15 cellular contexts compared by ENCODE assay signal in the genomic region with DNA sequence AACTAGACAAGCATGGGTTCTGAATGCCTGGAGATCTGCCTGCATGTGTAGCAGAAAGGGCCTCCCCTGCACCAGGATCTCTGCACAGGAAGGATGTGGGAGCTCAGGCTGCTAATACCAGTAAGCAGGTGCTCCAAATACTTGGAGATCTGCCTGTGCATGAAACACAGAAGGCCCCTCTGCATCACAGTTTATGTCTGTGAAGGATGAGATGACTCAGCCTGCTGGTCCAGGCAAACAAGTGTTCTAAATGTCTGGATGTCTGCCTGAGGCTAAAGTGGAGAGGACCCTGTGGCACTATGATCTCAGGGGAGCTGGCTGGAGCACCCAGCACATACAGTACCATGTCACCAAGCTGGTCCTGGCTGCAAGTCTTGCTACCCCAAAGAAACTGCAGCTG.
"Had no signal": no experiment of that assay in that cellular context is flagged by ENCODE, and none has a peak within 500 bp of the region (broad histone marks: within the 10 kb centered on the region; RNA-seq: fewer than 3 reads in every experiment).

No MANE protein-coding gene starts in this region.

- ATAC-seq: left cardiac atrium; natural killer cell treated with Interleukin-12 subunit alpha and Interleukin-12 subunit beta and Interleukin-15 and Interleukin-18, amount 100 ng/mL, for 72 hours; psoas muscle had no signal

- H3K4me3 Mint-ChIP-seq: activated CD4-positive, alpha-beta memory T cell treated with anti-CD3 and anti-CD28 coated beads, Interleukin-2, amount 10 ng/mL, durations not matched to agents 7 days and 5 days; natural killer cell treated with Interleukin-12 subunit alpha and Interleukin-12 subunit beta and Interleukin-15 and Interleukin-18, amount 100 ng/mL, for 72 hours had no signal

- H3K36me3 Mint-ChIP-seq: natural killer cell treated with Interleukin-12 subunit alpha and Interleukin-12 subunit beta and Interleukin-15 and Interleukin-18, amount 100 ng/mL, for 72 hours had no signal

- H3K27me3 Mint-ChIP-seq: activated CD4-positive, alpha-beta memory T cell treated with anti-CD3 and anti-CD28 coated beads, Interleukin-2, amount 10 ng/mL, durations not matched to agents 7 days and 5 days had no signal

- H3K4me3 ChIP-seq: cardiac muscle cell, hepatocyte, lung, psoas muscle, sigmoid colon had no signal

- DNase-seq: activated CD4-positive, alpha-beta memory T cell treated with anti-CD3 and anti-CD28 coated beads, Interleukin-2, amount 10 ng/mL, durations not matched to agents 7 days and 5 days; activated naive CD4-positive, alpha-beta T cell; aorta; effector CD4-positive, alpha-beta T cell; left cardiac atrium; occipital lobe; psoas muscle; sigmoid colon; stimulated activated CD4-positive, alpha-beta T cell treated with anti-CD3 and anti-CD28 coated beads, Interleukin-12 subunit alpha, Interleukin-12 subunit beta, amount 100 ng/mL, for 4 hours; stimulated activated naive CD4-positive, alpha-beta T cell treated with Interleukin-2 at 50 U/mL for 16 hours; trophoblast cell had no signal

- H3K27ac Mint-ChIP-seq: activated CD4-positive, alpha-beta memory T cell treated with anti-CD3 and anti-CD28 coated beads, Interleukin-2, amount 10 ng/mL, durations not matched to agents 7 days and 5 days; natural killer cell treated with Interleukin-12 subunit alpha and Interleukin-12 subunit beta and Interleukin-15 and Interleukin-18, amount 100 ng/mL, for 72 hours had no signal

- H3K4me1 Mint-ChIP-seq: activated CD4-positive, alpha-beta memory T cell treated with anti-CD3 and anti-CD28 coated beads, Interleukin-2, amount 10 ng/mL, durations not matched to agents 7 days and 5 days had no signal
